In the genomic region with DNA sequence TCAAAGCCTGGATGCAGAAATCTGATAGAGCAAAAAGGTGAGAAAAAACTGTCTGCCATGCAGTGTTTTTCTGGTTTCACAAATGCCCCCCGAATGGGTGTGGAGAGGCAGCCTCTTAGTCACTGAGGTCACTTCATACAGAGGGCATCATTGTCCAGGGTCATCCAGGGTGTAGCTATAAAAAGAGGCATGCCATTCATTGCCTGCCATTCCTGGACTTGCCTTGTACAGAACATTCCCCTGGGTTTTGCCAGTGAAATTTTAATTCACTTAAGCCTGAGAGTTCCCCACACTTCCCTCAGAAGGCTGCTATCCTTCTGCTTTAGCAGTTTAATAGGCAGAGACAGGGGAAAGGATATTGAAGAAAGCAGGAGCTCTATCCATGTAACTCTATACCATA, we compare ENCODE assay signal across 22 cellular contexts.
DNase-seq lines count a peak whose midpoint lies in the region; ATAC-seq and TF ChIP-seq lines count a peak whose summit lies in the region.
"Had no signal": no experiment of that assay in that cellular context is flagged by ENCODE, and none has a peak within 500 bp of the region (broad histone marks: within the 10 kb centered on the region; RNA-seq: fewer than 3 reads in every experiment).

No MANE protein-coding gene starts in this region.

- no peaks in the 10 kb centered on the region for H3K9me3 ChIP-seq in mesodermal cell (ENCODE audit: control insufficient read depth, low read length)
- H3K9me3 ChIP-seq: A549 had no signal

- no peak for TF ChIP-seq CTCF in dorsolateral prefrontal cortex (IDR thresholded peaks at IDR 0.05 in 54 of 56, conservative IDR thresholded peaks at IDR 0.05 in 2 of 56; ENCODE audit: low read depth in 1 of 56, partially characterized antibody in 56 of 56)

- peak; percentile 94 for ATAC-seq in Right ventricle myocardium superior (ENCODE audit: poor library complexity)
- ATAC-seq: A549, left lobe of liver had no signal

- H3K4me1 ChIP-seq in mesodermal cell (ENCODE audit: control insufficient read depth, insufficient read depth, low read length, poor library complexity, severe bottlenecking): no peaks in the 10 kb centered on the region
- H3K4me1 ChIP-seq: A549 had no signal

- 67 to 92% methylated on average over 1 of the region's 1 CpG for WGBS in mesodermal cell (ENCODE audit: insufficient coverage in 2 of 2), 2 experiments

- H3K4me3 ChIP-seq in dorsolateral prefrontal cortex (no peak overlapping the region), mesodermal cell (ENCODE audit: extremely low read depth, insufficient read depth, low read length, poor library complexity, severe bottlenecking) (no peak overlapping the region)
- H3K4me3 ChIP-seq: A549 had no signal

- H3K27me3 ChIP-seq in dorsolateral prefrontal cortex: no peaks in the 10 kb centered on the region

- H3K27ac ChIP-seq in dorsolateral prefrontal cortex: peak overlapping the region; percentile 49 to 94 (median 85)
- peak overlapping the region; percentile 1 for H3K27ac ChIP-seq in mesodermal cell (ENCODE audit: low read depth, low read length, severe bottlenecking)
- H3K27ac ChIP-seq: A549, RWPE1 had no signal

- no peaks in the 10 kb centered on the region for H3K36me3 ChIP-seq in mesodermal cell (ENCODE audit: control insufficient read depth, insufficient read depth, low read length)

- intact Hi-C loops in Right ventricle myocardium superior (cut with DNase I): no loop called here
- intact Hi-C loops in cardiac septum (cut with DNase I): no loop called here
- intact Hi-C loops in dorsolateral prefrontal cortex (cut with DNase I): no loop called here

- DNase-seq in Right ventricle myocardium superior: no peak
- DNase-seq in cardiac septum (ENCODE audit: low spot score): no peak
- no peak for DNase-seq in dorsolateral prefrontal cortex
- DNase-seq in DMS153 treated with DMSO at 0.1 percent for 48 hours (lab: John Stamatoyannopoulos, UW; ENCODE audit: unreplicated experiment): no peak
- no peak for DNase-seq in OCI-M1 (lab: John Stamatoyannopoulos, UW)
- no peak for DNase-seq in NCI-H1930 (lab: John Stamatoyannopoulos, UW)
- no peak for DNase-seq in NCI-H2171 (lab: John Stamatoyannopoulos, UW)
- DNase-seq: activated B cell treated with CpG ODN at 0.5 μM for 24 hours; activated CD4-positive, alpha-beta T cell treated with anti-CD3 and anti-CD28 coated beads, Interleukin-2, amount 50 U/mL, for 4 hours; activated naive CD4-positive, alpha-beta T cell treated with anti-CD3 and anti-CD28 coated beads, Interleukin-2, amount 50 U/mL, for 16 hours; central memory CD4-positive, alpha-beta T cell; H7; head of caudate nucleus; KBM-7; NCI-H146; NCI-H526 treated with DMSO at 0.1 percent for 48 hours; posterior cingulate gyrus; T-helper 9 cell had no signal
